ENCODE assay signal across 8 cellular contexts in the genomic region with DNA sequence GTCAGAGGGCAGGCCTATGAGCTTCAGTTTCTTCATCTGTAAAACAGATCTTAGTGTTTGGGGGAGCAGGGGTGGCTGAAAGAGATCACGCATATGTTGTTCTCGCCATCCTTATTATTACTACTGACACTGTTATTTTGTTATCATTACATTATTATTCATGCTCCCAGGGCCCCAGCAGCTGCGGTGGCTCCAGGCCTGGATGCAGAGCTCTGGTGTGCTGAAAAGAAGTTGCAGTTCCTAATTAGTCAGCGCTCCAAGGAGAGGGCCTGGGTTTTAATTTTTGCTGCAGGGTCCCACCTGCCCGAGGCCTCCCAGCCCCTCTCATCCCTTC. TPM values are rescaled to one million over a fixed set of nuclear protein-coding genes. Genes with fewer than 3 reads are reported as not detected.
DNase-seq lines count a peak whose midpoint lies in the region; ATAC-seq and TF ChIP-seq lines count a peak whose summit lies in the region.

No MANE protein-coding gene starts in this region.

- TF ChIP-seq CTCF in CD4-positive, alpha-beta T cell (IDR thresholded peaks at IDR 0.05), result no peak
- no peak for TF ChIP-seq CTCF in MM.1S (IDR thresholded peaks at IDR 0.05; ENCODE audit: low read length)

- no peaks in the 10 kb centered on the region for H3K9me3 Mint-ChIP-seq in CD4-positive, alpha-beta T cell

- peaks cover 55% of the 10 kb centered on the region for H3F3A ChIP-seq in MM.1S (ENCODE audit: insufficient read depth, low read length)

- no peaks in the 10 kb centered on the region for H3K9me2 ChIP-seq in MM.1S (replicated peaks; ENCODE audit: insufficient read depth, low read length)

- H3K9ac ChIP-seq in MM.1S (ENCODE audit: low read length), result peak overlapping the region; percentile 89; the same call in 1 of the 2 replicates

- CTCF ChIA-PET in CD4-positive, alpha-beta T cell (lab: Charles Lee), result interaction anchor here (2.0 kb wide), 1 partner anchor 98 kb away, joined by 7 read pairs; no protein-coding TSS in a partner anchor
- CTCF ChIA-PET in HEK293T (lab: Yijun Ruan, JAX), result no interaction called here

- H3K9me3 ChIP-seq in CD4-positive, alpha-beta T cell (ENCODE audit: control insufficient read depth, low read length), result no peaks in the 10 kb centered on the region
- H3K9me3 ChIP-seq in MM.1S (replicated peaks; ENCODE audit: insufficient read depth, low read length) (no peaks in the 10 kb centered on the region), neuron (ENCODE audit: low read length) (no peaks in the 10 kb centered on the region)

- no peak for DNase-seq in CD4-positive, alpha-beta T cell
- DNase-seq in MM.1S, result no peak
- DNase-seq in NCI-H82 treated with DMSO at 0.1 percent for 48 hours (lab: John Stamatoyannopoulos, UW; ENCODE audit: unreplicated experiment), result no peak
- no peak for DNase-seq in HEK293T (ENCODE audit: extremely low spot score)
- no peak for DNase-seq in SKM-1 (lab: John Stamatoyannopoulos, UW; ENCODE audit: unreplicated experiment)
- DNase-seq in G401 (ENCODE audit: low spot score), result no peak

- no peak overlapping the region for H3K27ac Mint-ChIP-seq in CD4-positive, alpha-beta T cell

- no peaks in the 10 kb centered on the region; the same call in 1 of the 2 replicates for H4K20me1 ChIP-seq in MM.1S (ENCODE audit: insufficient read depth, low read length)

- POLR2A ChIA-PET in CD4-positive, alpha-beta T cell (lab: Charles Lee), result interaction anchor here (0.9 kb wide), 1 partner anchor 20 kb away, joined by 3 read pairs; the partner anchor contains the start of gene CXXC5
- POLR2A ChIA-PET in HEK293T (lab: Yijun Ruan, JAX), result interaction anchor here (0.7 to 2.0 kb wide), 2 partner anchors 14 to 41 kb away, joined by 3 to 7 read pairs; no protein-coding TSS in a partner anchor

- H3K36me3 Mint-ChIP-seq in CD4-positive, alpha-beta T cell (ENCODE audit: low read depth), result no peaks in the 10 kb centered on the region

- H3K36me3 ChIP-seq in MM.1S (replicated peaks; ENCODE audit: insufficient read depth, low read length) (no peaks in the 10 kb centered on the region), neuron (ENCODE audit: insufficient read depth, low read length) (peaks cover 2% of the 10 kb centered on the region)

- peak overlapping the region; percentile 94 for H3K4me2 ChIP-seq in MM.1S (ENCODE audit: low read depth, low read length)

- no peaks in the 10 kb centered on the region for H3K27me3 ChIP-seq in CD4-positive, alpha-beta T cell (ENCODE audit: control insufficient read depth, insufficient read depth, low read length)
- H3K27me3 ChIP-seq in MM.1S (replicated peaks; ENCODE audit: insufficient read depth, low read length), result no peaks in the 10 kb centered on the region
- H3K27me3 ChIP-seq in neuron (ENCODE audit: insufficient read depth, low read length), result no peaks in the 10 kb centered on the region

- H3K4me3 Mint-ChIP-seq in CD4-positive, alpha-beta T cell, result peak overlapping the region; percentile 42

- no peak for ATAC-seq in CD4-positive, alpha-beta T cell (ENCODE audit: poor library complexity)

- H3K4me3 ChIP-seq in MM.1S (ENCODE audit: low read length) (peak overlapping the region; percentile 81), neuron (ENCODE audit: low read length) (peak overlapping the region; percentile 17)

- H3K4me1 ChIP-seq in MM.1S (ENCODE audit: low read length) (peaks cover 35% of the 10 kb centered on the region), neuron (ENCODE audit: insufficient read depth, low read length) (peaks cover 46% of the 10 kb centered on the region)

- no peaks in the 10 kb centered on the region for H3K27me3 Mint-ChIP-seq in CD4-positive, alpha-beta T cell

- H3K27ac ChIP-seq in CD4-positive, alpha-beta T cell (ENCODE audit: low read depth, low read length), result no peak overlapping the region
- peak overlapping the region; percentile 97; the same call in 1 of the 2 replicates for H3K27ac ChIP-seq in MM.1S (ENCODE audit: low read length)
- H3K27ac ChIP-seq in cingulate gyrus (ENCODE audit: low read depth, low read length), result peak overlapping the region; percentile 95

- H3K79me2 ChIP-seq in MM.1S (ENCODE audit: low read length), result peaks cover 87% of the 10 kb centered on the region

- in situ Hi-C loops in G401 (cut with HindIII; ENCODE audit: low sequenced_read_pairs), result no loop called here

- intact Hi-C loops in CD4-positive, alpha-beta T cell (cut with DNase I, micrococcal nuclease), result no loop called here

- no peak overlapping the region for H2AFZ ChIP-seq in MM.1S (ENCODE audit: low read length)
- H2AFZ ChIP-seq in neuron (ENCODE audit: low read depth, low read length), result no peak overlapping the region

- peaks cover 40% of the 10 kb centered on the region for H3K4me1 Mint-ChIP-seq in CD4-positive, alpha-beta T cell (ENCODE audit: low read depth)

TF ChIP-seq in HEK293T, 16 proteins besides CTCF, POLR2A, EP300 and RAD21:
- TF ChIP-seq FOXM1 (IDR thresholded peaks at IDR 0.05; ENCODE audit: borderline replicate concordance) (no peak), NFRKB (IDR thresholded peaks at IDR 0.05) (no peak), ELF4 (IDR thresholded peaks at IDR 0.05) (no peak), PKNOX1 (IDR thresholded peaks at IDR 0.05) (no peak), CTBP1 (IDR thresholded peaks at IDR 0.05; ENCODE audit: borderline replicate concordance) (no peak), L3MBTL2 (conservative IDR thresholded peaks at IDR 0.05) (no peak), FOXA1 (IDR thresholded peaks at IDR 0.05) (no peak)

RNA-seq across cellular contexts. Expression of gene CXXC5, which starts 19.5 kb away (rescaled TPM):
- total RNA-seq in CD4-positive, alpha-beta T cell, result 1 to 10 TPM; 1.9 to 2.7 TPM
- 280 and 322 TPM in 2 replicates for total RNA-seq in G401 (2014; rRNA removed; shearing (Covaris generic))

Comparison
In these comparisons a context has a peak if more than half of its experiments do, and no peak if none do; other contexts are left out.
1. RNA of gene CXXC5, which starts 19.5 kb away (total RNA-seq): 280 to 322 TPM in G401; 1.9 to 2.7 TPM in CD4-positive, alpha-beta T cell; every median in the first group is over 10 times any median in the second.